In genomic region chr5:78546597-78546996, GRCh38 we compare ENCODE assay signal across 1 cellular context.
TF ChIP-seq lines count a peak whose summit lies in the region.

No MANE protein-coding gene starts in this region.

TF ChIP-seq in HepG2, 621 proteins besides CTCF, POLR2A, EP300 and RAD21 (continued from another document and continues in another):
- TF ChIP-seq ZNF136 (CRISPR knock-in tag; IDR thresholded peaks at IDR 0.05; ENCODE audit: low read depth) (no peak), ZSCAN31 (CRISPR knock-in tag; IDR thresholded peaks at IDR 0.05; ENCODE audit: low read depth) (no peak), ZNF138 (CRISPR knock-in tag; IDR thresholded peaks at IDR 0.05; ENCODE audit: low read depth) (no peak), IRX3 (CRISPR knock-in tag; IDR thresholded peaks at IDR 0.05; ENCODE audit: borderline replicate concordance, low read depth) (no peak), BHLHE40 (IDR thresholded peaks at IDR 0.05; ENCODE audit: low read length) (no peak), ZNF180 (CRISPR knock-in tag; IDR thresholded peaks at IDR 0.05; ENCODE audit: borderline replicate concordance, low read depth) (no peak), NCOR1 (IDR thresholded peaks at IDR 0.05; ENCODE audit: borderline replicate concordance, low read length) (peak; percentile 79; the same call in 1 of the 2 replicates), NKX3-1 (CRISPR knock-in tag; IDR thresholded peaks at IDR 0.05) (no peak), ZNF674 (CRISPR knock-in tag; IDR thresholded peaks at IDR 0.05; ENCODE audit: low read depth) (no peak), ZBTB14 (CRISPR knock-in tag; IDR thresholded peaks at IDR 0.05) (no peak), TFDP2 (CRISPR knock-in tag; IDR thresholded peaks at IDR 0.05) (no peak), ZNF781 (CRISPR knock-in tag; IDR thresholded peaks at IDR 0.05; ENCODE audit: borderline replicate concordance, not compliant biosample characterization) (no peak), U2AF2 (IDR thresholded peaks at IDR 0.05; ENCODE audit: low read depth, low read length) (no peak), ONECUT2 (CRISPR knock-in tag; IDR thresholded peaks at IDR 0.05) (peak; percentile 88), GPBP1L1 (CRISPR knock-in tag; IDR thresholded peaks at IDR 0.05) (no peak), POLR2AphosphoS2 (IDR thresholded peaks at IDR 0.05; ENCODE audit: low read depth, low read length) (no peak), HDAC6 (IDR thresholded peaks at IDR 0.05; ENCODE audit: low read depth, low read length) (no peak), ZNF33B (CRISPR knock-in tag; IDR thresholded peaks at IDR 0.05) (no peak), ZNF598 (CRISPR knock-in tag; IDR thresholded peaks at IDR 0.05; ENCODE audit: borderline replicate concordance) (no peak), FOXK2 (IDR thresholded peaks at IDR 0.05) (0 out of 2 replicates have a peak, but pooled peaks have one; percentile 16), CENPX (CRISPR knock-in tag; IDR thresholded peaks at IDR 0.05) (no peak), ARNT (IDR thresholded peaks at IDR 0.05) (no peak), HOXA5 (CRISPR knock-in tag; IDR thresholded peaks at IDR 0.05) (0 out of 2 replicates have a peak, but pooled peaks have one; percentile 56), TBP (CRISPR knock-in tag; IDR thresholded peaks at IDR 0.05) (no peak), NFYB (CRISPR knock-in tag; IDR thresholded peaks at IDR 0.05) (no peak), SMYD3 (CRISPR knock-in tag; IDR thresholded peaks at IDR 0.05) (no peak), ZFP62 (CRISPR knock-in tag; IDR thresholded peaks at IDR 0.05) (no peak), KMT2A (CRISPR knock-in tag; IDR thresholded peaks at IDR 0.05) (no peak; the same call in 1 of the 2 replicates), NFRKB (IDR thresholded peaks at IDR 0.05) (no peak), FOXO4 (CRISPR knock-in tag; conservative IDR thresholded peaks at IDR 0.05) (no peak), ZNF747 (CRISPR knock-in tag; IDR thresholded peaks at IDR 0.05; ENCODE audit: borderline replicate concordance) (no peak), ELF1 (CRISPR knock-in tag; IDR thresholded peaks at IDR 0.05) (peak; percentile 48; the same call in 1 of the 2 replicates), NCOA5 (CRISPR knock-in tag; IDR thresholded peaks at IDR 0.05) (no peak), BCL6 (CRISPR knock-in tag; IDR thresholded peaks at IDR 0.05) (peak; percentile 100), RXRA (CRISPR knock-in tag; IDR thresholded peaks at IDR 0.05) (peak; percentile 29; the same call in 1 of the 2 replicates), HOXA9 (CRISPR knock-in tag; IDR thresholded peaks at IDR 0.05; ENCODE audit: borderline replicate concordance) (no peak), ZNF3 (CRISPR knock-in tag; IDR thresholded peaks at IDR 0.05) (no peak), FOXK1 (CRISPR knock-in tag; IDR thresholded peaks at IDR 0.05; ENCODE audit: borderline replicate concordance, low read depth) (peak; percentile 97), NCOA1 (CRISPR knock-in tag; IDR thresholded peaks at IDR 0.05) (no peak), ZNF816 (CRISPR knock-in tag; IDR thresholded peaks at IDR 0.05; ENCODE audit: borderline replicate concordance) (no peak), ZFY (CRISPR knock-in tag; IDR thresholded peaks at IDR 0.05) (no peak)
- TF ChIP-seq, protein P1, sequence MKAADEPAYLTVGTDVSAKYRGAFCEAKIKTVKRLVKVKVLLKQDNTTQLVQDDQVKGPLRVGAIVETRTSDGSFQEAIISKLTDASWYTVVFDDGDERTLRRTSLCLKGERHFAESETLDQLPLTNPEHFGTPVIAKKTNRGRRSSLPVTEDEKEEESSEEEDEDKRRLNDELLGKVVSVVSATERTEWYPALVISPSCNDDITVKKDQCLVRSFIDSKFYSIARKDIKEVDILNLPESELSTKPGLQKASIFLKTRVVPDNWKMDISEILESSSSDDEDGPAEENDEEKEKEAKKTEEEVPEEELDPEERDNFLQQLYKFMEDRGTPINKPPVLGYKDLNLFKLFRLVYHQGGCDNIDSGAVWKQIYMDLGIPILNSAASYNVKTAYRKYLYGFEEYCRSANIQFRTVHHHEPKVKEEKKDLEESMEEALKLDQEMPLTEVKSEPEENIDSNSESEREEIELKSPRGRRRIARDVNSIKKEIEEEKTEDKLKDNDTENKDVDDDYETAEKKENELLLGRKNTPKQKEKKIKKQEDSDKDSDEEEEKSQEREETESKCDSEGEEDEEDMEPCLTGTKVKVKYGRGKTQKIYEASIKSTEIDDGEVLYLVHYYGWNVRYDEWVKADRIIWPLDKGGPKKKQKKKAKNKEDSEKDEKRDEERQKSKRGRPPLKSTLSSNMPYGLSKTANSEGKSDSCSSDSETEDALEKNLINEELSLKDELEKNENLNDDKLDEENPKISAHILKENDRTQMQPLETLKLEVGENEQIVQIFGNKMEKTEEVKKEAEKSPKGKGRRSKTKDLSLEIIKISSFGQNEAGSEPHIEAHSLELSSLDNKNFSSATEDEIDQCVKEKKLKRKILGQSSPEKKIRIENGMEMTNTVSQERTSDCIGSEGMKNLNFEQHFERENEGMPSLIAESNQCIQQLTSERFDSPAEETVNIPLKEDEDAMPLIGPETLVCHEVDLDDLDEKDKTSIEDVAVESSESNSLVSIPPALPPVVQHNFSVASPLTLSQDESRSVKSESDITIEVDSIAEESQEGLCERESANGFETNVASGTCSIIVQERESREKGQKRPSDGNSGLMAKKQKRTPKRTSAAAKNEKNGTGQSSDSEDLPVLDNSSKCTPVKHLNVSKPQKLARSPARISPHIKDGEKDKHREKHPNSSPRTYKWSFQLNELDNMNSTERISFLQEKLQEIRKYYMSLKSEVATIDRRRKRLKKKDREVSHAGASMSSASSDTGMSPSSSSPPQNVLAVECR (CRISPR knock-in tag; IDR thresholded peaks at IDR 0.05; ENCODE audit: borderline replicate concordance) = peak; percentile 27; the same call in 1 of the 2 replicates
- TF ChIP-seq, protein P2, sequence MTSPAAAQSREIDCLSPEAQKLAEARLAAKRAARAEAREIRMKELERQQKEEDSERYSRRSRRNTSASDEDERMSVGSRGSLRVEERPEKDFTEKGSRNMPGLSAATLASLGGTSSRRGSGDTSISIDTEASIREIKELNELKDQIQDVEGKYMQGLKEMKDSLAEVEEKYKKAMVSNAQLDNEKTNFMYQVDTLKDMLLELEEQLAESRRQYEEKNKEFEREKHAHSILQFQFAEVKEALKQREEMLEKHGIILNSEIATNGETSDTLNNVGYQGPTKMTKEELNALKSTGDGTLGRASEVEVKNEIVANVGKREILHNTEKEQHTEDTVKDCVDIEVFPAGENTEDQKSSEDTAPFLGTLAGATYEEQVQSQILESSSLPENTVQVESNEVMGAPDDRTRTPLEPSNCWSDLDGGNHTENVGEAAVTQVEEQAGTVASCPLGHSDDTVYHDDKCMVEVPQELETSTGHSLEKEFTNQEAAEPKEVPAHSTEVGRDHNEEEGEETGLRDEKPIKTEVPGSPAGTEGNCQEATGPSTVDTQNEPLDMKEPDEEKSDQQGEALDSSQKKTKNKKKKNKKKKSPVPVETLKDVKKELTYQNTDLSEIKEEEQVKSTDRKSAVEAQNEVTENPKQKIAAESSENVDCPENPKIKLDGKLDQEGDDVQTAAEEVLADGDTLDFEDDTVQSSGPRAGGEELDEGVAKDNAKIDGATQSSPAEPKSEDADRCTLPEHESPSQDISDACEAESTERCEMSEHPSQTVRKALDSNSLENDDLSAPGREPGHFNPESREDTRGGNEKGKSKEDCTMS (CRISPR knock-in tag; conservative IDR thresholded peaks at IDR 0.05) = no peak
- TF ChIP-seq, protein P3, sequence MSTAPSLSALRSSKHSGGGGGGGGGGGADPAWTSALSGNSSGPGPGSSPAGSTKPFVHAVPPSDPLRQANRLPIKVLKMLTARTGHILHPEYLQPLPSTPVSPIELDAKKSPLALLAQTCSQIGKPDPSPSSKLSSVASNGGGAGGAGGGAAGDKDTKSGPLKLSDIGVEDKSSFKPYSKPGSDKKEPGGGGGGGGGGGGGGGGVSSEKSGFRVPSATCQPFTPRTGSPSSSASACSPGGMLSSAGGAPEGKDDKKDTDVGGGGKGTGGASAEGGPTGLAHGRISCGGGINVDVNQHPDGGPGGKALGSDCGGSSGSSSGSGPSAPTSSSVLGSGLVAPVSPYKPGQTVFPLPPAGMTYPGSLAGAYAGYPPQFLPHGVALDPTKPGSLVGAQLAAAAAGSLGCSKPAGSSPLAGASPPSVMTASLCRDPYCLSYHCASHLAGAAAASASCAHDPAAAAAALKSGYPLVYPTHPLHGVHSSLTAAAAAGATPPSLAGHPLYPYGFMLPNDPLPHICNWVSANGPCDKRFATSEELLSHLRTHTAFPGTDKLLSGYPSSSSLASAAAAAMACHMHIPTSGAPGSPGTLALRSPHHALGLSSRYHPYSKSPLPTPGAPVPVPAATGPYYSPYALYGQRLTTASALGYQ (CRISPR knock-in tag; IDR thresholded peaks at IDR 0.05) = peak; percentile 90
- TF ChIP-seq, protein P4, sequence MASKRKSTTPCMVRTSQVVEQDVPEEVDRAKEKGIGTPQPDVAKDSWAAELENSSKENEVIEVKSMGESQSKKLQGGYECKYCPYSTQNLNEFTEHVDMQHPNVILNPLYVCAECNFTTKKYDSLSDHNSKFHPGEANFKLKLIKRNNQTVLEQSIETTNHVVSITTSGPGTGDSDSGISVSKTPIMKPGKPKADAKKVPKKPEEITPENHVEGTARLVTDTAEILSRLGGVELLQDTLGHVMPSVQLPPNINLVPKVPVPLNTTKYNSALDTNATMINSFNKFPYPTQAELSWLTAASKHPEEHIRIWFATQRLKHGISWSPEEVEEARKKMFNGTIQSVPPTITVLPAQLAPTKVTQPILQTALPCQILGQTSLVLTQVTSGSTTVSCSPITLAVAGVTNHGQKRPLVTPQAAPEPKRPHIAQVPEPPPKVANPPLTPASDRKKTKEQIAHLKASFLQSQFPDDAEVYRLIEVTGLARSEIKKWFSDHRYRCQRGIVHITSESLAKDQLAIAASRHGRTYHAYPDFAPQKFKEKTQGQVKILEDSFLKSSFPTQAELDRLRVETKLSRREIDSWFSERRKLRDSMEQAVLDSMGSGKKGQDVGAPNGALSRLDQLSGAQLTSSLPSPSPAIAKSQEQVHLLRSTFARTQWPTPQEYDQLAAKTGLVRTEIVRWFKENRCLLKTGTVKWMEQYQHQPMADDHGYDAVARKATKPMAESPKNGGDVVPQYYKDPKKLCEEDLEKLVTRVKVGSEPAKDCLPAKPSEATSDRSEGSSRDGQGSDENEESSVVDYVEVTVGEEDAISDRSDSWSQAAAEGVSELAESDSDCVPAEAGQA (IDR thresholded peaks at IDR 0.05; ENCODE audit: low read depth) = no peak
- TF ChIP-seq, protein P4 (CRISPR knock-in tag; IDR thresholded peaks at IDR 0.05; ENCODE audit: borderline replicate concordance) = no peak
